ENCODE assay signal across 25 cellular contexts in the genomic region with DNA sequence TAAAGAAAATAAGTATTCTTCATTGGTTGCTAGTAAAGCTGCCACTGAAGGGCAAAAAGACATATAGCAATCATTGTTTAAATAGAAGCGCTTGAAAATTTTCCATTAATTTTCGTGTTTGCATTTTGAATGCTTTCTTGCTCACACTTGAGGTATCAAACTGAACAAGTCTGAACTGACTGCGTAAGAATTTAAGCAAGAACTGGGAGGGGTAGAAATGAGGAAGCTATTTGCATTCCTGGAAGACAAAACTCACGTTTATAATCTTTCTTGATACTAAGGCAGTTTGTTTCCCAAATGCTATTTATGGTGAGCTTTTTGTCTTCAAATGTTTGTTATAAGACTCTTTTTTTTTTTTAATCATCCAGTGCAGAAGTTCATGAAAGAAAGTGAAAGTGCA.
A peak's percentile ranks its signal among the peaks of the same experiment; 100 is the strongest.
DNase-seq lines count a peak whose midpoint lies in the region; ATAC-seq, FAIRE-seq and TF ChIP-seq lines count a peak whose summit lies in the region.
"Had no signal": no experiment of that assay in that cellular context is flagged by ENCODE, and none has a peak within 500 bp of the region (broad histone marks: within the 10 kb centered on the region; RNA-seq: fewer than 3 reads in every experiment).

No MANE protein-coding gene starts in this region.

- TF ChIP-seq POLR2A in upper lobe of left lung (IDR thresholded peaks at IDR 0.05) (no peak), GM12892 (IDR thresholded peaks at IDR 0.05; ENCODE audit: low read depth, low read length) (no peak)

- H3K36me3 Mint-ChIP-seq in activated naive CD8-positive, alpha-beta T cell treated with anti-CD3 and anti-CD28 coated beads, Interleukin-2, amount 50 U/mL, for 24 hours (ENCODE audit: low read depth) = peaks cover 9% of the 10 kb centered on the region
- H3K36me3 Mint-ChIP-seq in activated naive CD8-positive, alpha-beta T cell treated with anti-CD3 and anti-CD28 coated beads for 36 hours = peaks cover 7% of the 10 kb centered on the region

- no peak overlapping the region for H3K9ac ChIP-seq in smooth muscle cell (ENCODE audit: low read depth)

- H3K27ac Mint-ChIP-seq in activated naive CD8-positive, alpha-beta T cell treated with anti-CD3 and anti-CD28 coated beads, Interleukin-2, amount 50 U/mL, for 24 hours = no peak overlapping the region
- no peak overlapping the region for H3K27ac Mint-ChIP-seq in activated naive CD8-positive, alpha-beta T cell treated with anti-CD3 and anti-CD28 coated beads for 36 hours
- H3K27ac Mint-ChIP-seq: activated CD8-positive, alpha-beta T cell treated with anti-CD3 and anti-CD28 coated beads for 36 hours; mesothelial cell of epicardium; stimulated activated naive CD8-positive, alpha-beta T cell treated with anti-CD3 and anti-CD28 coated beads, Interleukin-15, Interleukin-2, amounts not matched to agents 100 ng/mL and 50 ng/mL, for 24 hours had no signal

- H3K9me3 Mint-ChIP-seq in activated naive CD8-positive, alpha-beta T cell treated with anti-CD3 and anti-CD28 coated beads, Interleukin-2, amount 50 U/mL, for 24 hours = no peaks in the 10 kb centered on the region
- peaks cover 1% of the 10 kb centered on the region for H3K9me3 Mint-ChIP-seq in activated naive CD8-positive, alpha-beta T cell treated with anti-CD3 and anti-CD28 coated beads for 36 hours

- no peaks in the 10 kb centered on the region for H3K9me2 ChIP-seq in OCI-LY7 (ENCODE audit: insufficient read depth, low read length)

- H3K27ac ChIP-seq in OCI-LY7 (ENCODE audit: low read depth, low read length, poor library complexity, severe bottlenecking) (no peak overlapping the region), upper lobe of left lung (no peak overlapping the region), smooth muscle cell (ENCODE audit: low read depth) (no peak overlapping the region)
- H3K27ac ChIP-seq: neutrophil, uterus, VCaP had no signal

- H3K4me1 ChIP-seq in OCI-LY7 (ENCODE audit: insufficient read depth, low read length, poor library complexity, severe bottlenecking) (no peaks in the 10 kb centered on the region), upper lobe of left lung (peaks cover 6 to 21% (median 19%) of the 10 kb centered on the region in 4 donors), smooth muscle cell (ENCODE audit: low read depth) (no peaks in the 10 kb centered on the region)
- H3K4me1 ChIP-seq: uterus had no signal

- H3K4me3 ChIP-seq in OCI-LY7 (ENCODE audit: low read depth, low read length, poor library complexity, severe bottlenecking) (no peak overlapping the region), fibroblast of villous mesenchyme (ENCODE audit: low read depth, low read length) (peak overlapping the region; percentile 26), upper lobe of left lung (peak overlapping the region in 3 of 4 donors; percentile 13 to 31 (median 25)), smooth muscle cell (no peak overlapping the region)
- H3K4me3 ChIP-seq: HAP-1, uterus had no signal

- no peaks in the 10 kb centered on the region for H4K20me1 ChIP-seq in OCI-LY7 (ENCODE audit: insufficient read depth, low read length)
- peaks cover 24% of the 10 kb centered on the region for H4K20me1 ChIP-seq in smooth muscle cell (ENCODE audit: low read depth)

- POLR2A ChIA-PET in OCI-LY7 (lab: Charles Lee) = interaction anchor here (0.6 to 1.9 kb wide), 2 partner anchors 9 to 14 kb away, joined by 3 to 6 read pairs; no protein-coding TSS in a partner anchor

- CTCF ChIA-PET in OCI-LY7 (lab: Charles Lee; ENCODE audit: unreplicated experiment) = no interaction called here

- H3K36me3 ChIP-seq in OCI-LY7 (ENCODE audit: insufficient read depth, low read length) = no peaks in the 10 kb centered on the region
- no peaks in the 10 kb centered on the region for H3K36me3 ChIP-seq in upper lobe of left lung
- no peaks in the 10 kb centered on the region for H3K36me3 ChIP-seq in smooth muscle cell (ENCODE audit: low read depth)
- H3K36me3 ChIP-seq: HAP-1, neutrophil, uterus had no signal

- H3F3A ChIP-seq in smooth muscle cell (ENCODE audit: low read depth) = no peaks in the 10 kb centered on the region

- H2AFZ ChIP-seq in OCI-LY7 (ENCODE audit: low read length) = no peak overlapping the region
- H2AFZ ChIP-seq in smooth muscle cell (ENCODE audit: low read depth) = no peak overlapping the region

- intact Hi-C loops in OCI-LY7 (cut with micrococcal nuclease; ENCODE audit: unreplicated experiment) = no loop called here

- TF ChIP-seq CTCF in OCI-LY7 (conservative IDR thresholded peaks at IDR 0.05; ENCODE audit: low read length) (no peak), fibroblast of villous mesenchyme (IDR thresholded peaks at IDR 0.05; ENCODE audit: insufficient read depth, low read depth, low read length) (no peak), upper lobe of left lung (IDR thresholded peaks at IDR 0.05) (no peak), smooth muscle cell (IDR thresholded peaks at IDR 0.05; ENCODE audit: borderline replicate concordance, insufficient read depth, poor library complexity, severe bottlenecking) (no peak)

- ATAC-seq in activated naive CD8-positive, alpha-beta T cell treated with anti-CD3 and anti-CD28 coated beads, Interleukin-2, amount 50 U/mL, for 24 hours = no peak
- ATAC-seq in upper lobe of left lung (ENCODE audit: low FRiP score in 2 of 2) = peak in 1 of 2 donors; percentile 39
- ATAC-seq: activated CD8-positive, alpha-beta T cell treated with anti-CD3 and anti-CD28 coated beads for 36 hours; Panc1 had no signal

- no peaks in the 10 kb centered on the region for H3K9me3 ChIP-seq in OCI-LY7 (ENCODE audit: low read length)
- H3K9me3 ChIP-seq in upper lobe of left lung = no peaks in the 10 kb centered on the region
- H3K9me3 ChIP-seq in smooth muscle cell (replicated peaks; ENCODE audit: low read depth) = no peaks in the 10 kb centered on the region
- H3K9me3 ChIP-seq: HAP-1, neutrophil, uterus had no signal

- H3K4me1 Mint-ChIP-seq in activated naive CD8-positive, alpha-beta T cell treated with anti-CD3 and anti-CD28 coated beads, Interleukin-2, amount 50 U/mL, for 24 hours = peaks cover 21% of the 10 kb centered on the region
- H3K4me1 Mint-ChIP-seq in activated naive CD8-positive, alpha-beta T cell treated with anti-CD3 and anti-CD28 coated beads for 36 hours = peaks cover 17% of the 10 kb centered on the region

- H3K4me3 Mint-ChIP-seq in activated naive CD8-positive, alpha-beta T cell treated with anti-CD3 and anti-CD28 coated beads, Interleukin-2, amount 50 U/mL, for 24 hours = peak overlapping the region; percentile 2
- H3K4me3 Mint-ChIP-seq in activated naive CD8-positive, alpha-beta T cell treated with anti-CD3 and anti-CD28 coated beads for 36 hours = no peak overlapping the region
- H3K4me3 Mint-ChIP-seq: activated CD8-positive, alpha-beta T cell treated with anti-CD3 and anti-CD28 coated beads for 36 hours; mesothelial cell of epicardium; stimulated activated naive CD8-positive, alpha-beta T cell treated with anti-CD3 and anti-CD28 coated beads, Interleukin-15, Interleukin-2, amounts not matched to agents 100 ng/mL and 50 ng/mL, for 24 hours had no signal

- no peak for FAIRE-seq in GM12892 (lab: Jason Lieb, UNC)
- FAIRE-seq: GM19239, kidney had no signal

- no peaks in the 10 kb centered on the region for H3K27me3 Mint-ChIP-seq in activated naive CD8-positive, alpha-beta T cell treated with anti-CD3 and anti-CD28 coated beads, Interleukin-2, amount 50 U/mL, for 24 hours
- H3K27me3 Mint-ChIP-seq in activated naive CD8-positive, alpha-beta T cell treated with anti-CD3 and anti-CD28 coated beads for 36 hours = no peaks in the 10 kb centered on the region
- H3K27me3 Mint-ChIP-seq: activated CD8-positive, alpha-beta T cell treated with anti-CD3 and anti-CD28 coated beads for 36 hours; stimulated activated naive CD8-positive, alpha-beta T cell treated with anti-CD3 and anti-CD28 coated beads, Interleukin-15, Interleukin-2, amounts not matched to agents 100 ng/mL and 50 ng/mL, for 24 hours had no signal

- TF ChIP-seq EP300 in upper lobe of left lung (IDR thresholded peaks at IDR 0.05) = no peak

- H3K4me2 ChIP-seq in OCI-LY7 (ENCODE audit: low read length) (0 out of 2 replicates have a peak overlapping the region, but pooled peaks have one; percentile 0), smooth muscle cell (no peak overlapping the region)

- no TSS peak for BruUV-seq in OCI-LY7 (replicated peaks; lab: Mats Ljungman, UMichigan)

- no peak for DNase-seq in activated naive CD8-positive, alpha-beta T cell treated with anti-CD3 and anti-CD28 coated beads, Interleukin-2, amount 50 U/mL, for 24 hours
- DNase-seq in activated naive CD8-positive, alpha-beta T cell treated with anti-CD3 and anti-CD28 coated beads for 36 hours = no peak
- DNase-seq in OCI-LY7 (ENCODE audit: low spot score) = no peak
- DNase-seq in fibroblast of villous mesenchyme (ENCODE audit: low read depth) = no peak
- no peak for DNase-seq in upper lobe of left lung
- DNase-seq in smooth muscle cell (lab: John Stamatoyannopoulos, UW; ENCODE audit: unreplicated experiment) = no peak
- DNase-seq in GM12892 (ENCODE audit: insufficient read length) = no peak
- no peak for DNase-seq in stimulated activated CD4-positive, alpha-beta T cell treated with anti-CD3 and anti-CD28 coated beads, Interleukin-4, amount 100 ng/mL, for 24 hours
- DNase-seq: activated CD8-positive, alpha-beta T cell treated with anti-CD3 and anti-CD28 coated beads for 36 hours; activated T-cell treated with anti-CD3 and anti-CD28 coated beads, Interleukin-2, amount 50 U/mL, for 48 hours; effector CD4-positive, alpha-beta T cell; kidney; MM.1S; NCI-H2029; NCI-H524; retina; stimulated activated CD4-positive, alpha-beta T cell treated with anti-CD3 and anti-CD28 coated beads, Interleukin-15, amount 100 ng/mL, for 24 hours; uterus had no signal

- WGBS in upper lobe of left lung, 2 donors = 42 to 45% methylated on average over 4 of the region's 4 CpGs
- WGBS in smooth muscle cell (ENCODE audit: low lambda C conversion rate) = 77% methylated on average over 4 of the region's 4 CpGs

- H3K27me3 ChIP-seq in upper lobe of left lung = no peaks in the 10 kb centered on the region
- no peaks in the 10 kb centered on the region for H3K27me3 ChIP-seq in smooth muscle cell (ENCODE audit: low read depth)
- H3K27me3 ChIP-seq: neutrophil, uterus had no signal

- H3K79me2 ChIP-seq in OCI-LY7 (ENCODE audit: insufficient read depth, low read depth, low read length) = no peaks in the 10 kb centered on the region
- peaks cover 6% of the 10 kb centered on the region for H3K79me2 ChIP-seq in smooth muscle cell (ENCODE audit: low read depth)

Comparison
In these comparisons a context has a peak if more than half of its experiments do, and no peak if none do; other contexts are left out.
1. H3K4me3 ChIP-seq: peak in fibroblast of villous mesenchyme (single experiment) and upper lobe of left lung (3 of 4); none in OCI-LY7 (single experiment) and smooth muscle cell (single experiment).